ENCODE assay signal across 17 cellular contexts in genomic region chr18:37659906-37660305, GRCh38.
"Had no signal": no experiment of that assay in that cellular context is flagged by ENCODE, and none has a peak within 500 bp of the region (broad histone marks: within the 10 kb centered on the region; RNA-seq: fewer than 3 reads in every experiment).

No MANE protein-coding gene starts in this region.

- H3K4me1 ChIP-seq: colonic mucosa, gastrocnemius medialis, right atrium auricular region, stomach, transverse colon had no signal

- FAIRE-seq: small intestine had no signal

- H3K9me3 ChIP-seq: colonic mucosa, gastrocnemius medialis, right atrium auricular region, stomach, thoracic aorta, transverse colon had no signal

- DNase-seq: colonic mucosa; dermis blood vessel endothelial cell; gastrocnemius medialis; left colon; left ventricle myocardium superior; mesenchymal stem cell; naive B cell; posterior cingulate gyrus; small intestine; stimulated activated CD4-positive, alpha-beta T cell treated with anti-CD3 and anti-CD28 coated beads, Interleukin-12 subunit alpha, Interleukin-12 subunit beta, amount 100 ng/mL, for 4 hours; stimulated activated naive CD4-positive, alpha-beta T cell; stomach; substantia nigra; transverse colon had no signal

- H3K27me3 ChIP-seq: colonic mucosa, gastrocnemius medialis, right atrium auricular region, transverse colon had no signal

- H3K4me3 ChIP-seq: colonic mucosa, gastrocnemius medialis, lung, right atrium auricular region, stomach, thoracic aorta, transverse colon had no signal

- H3K27ac ChIP-seq: colonic mucosa, gastrocnemius medialis, right atrium auricular region, stomach, thoracic aorta, transverse colon had no signal

- H3K36me3 ChIP-seq: colonic mucosa, gastrocnemius medialis, right atrium auricular region, stomach, thoracic aorta, transverse colon had no signal
